ENCODE assay signal across 13 cellular contexts in genomic region chr1:214310010-214310409, GRCh38. TPM values are rescaled to one million over a fixed set of nuclear protein-coding genes. Genes with fewer than 3 reads are reported as not detected.
DNase-seq lines count a peak whose midpoint lies in the region; ATAC-seq and TF ChIP-seq lines count a peak whose summit lies in the region.
"Had no signal": no experiment of that assay in that cellular context is flagged by ENCODE, and none has a peak within 500 bp of the region (broad histone marks: within the 10 kb centered on the region; RNA-seq: fewer than 3 reads in every experiment).

No MANE protein-coding gene starts in this region.

- ATAC-seq in HG02884 (IDR thresholded peaks at IDR 0.05; ENCODE audit: unreplicated experiment) (peak; percentile 72), natural killer cell (no peak)

- intact Hi-C loops in natural killer cell (cut with micrococcal nuclease) (no loop called here), thyroid gland (cut with DNase I) (no loop called here)

- no peak overlapping the region for H3K27ac ChIP-seq in thyroid gland
- H3K27ac ChIP-seq: HL-60 had no signal

- in situ Hi-C loops in SK-MEL-5 (cut with HindIII; ENCODE audit: low pct_unique_long_range_greater_than_20kb, low sequenced_read_pairs) = no loop called here

- no peak for TF ChIP-seq CTCF in natural killer cell (IDR thresholded peaks at IDR 0.05)
- no peak for TF ChIP-seq CTCF in thyroid gland (IDR thresholded peaks at IDR 0.05)

- peaks cover 26% of the 10 kb centered on the region for H3K4me1 Mint-ChIP-seq in activated naive CD4-positive, alpha-beta T cell treated with anti-CD3 and anti-CD28 coated beads, Interleukin-2, amount 10 ng/mL, durations not matched to agents 7 days and 5 days
- H3K4me1 Mint-ChIP-seq in natural killer cell = peaks cover 31 to 36% of the 10 kb centered on the region in 2 donors

- H3K27me3 ChIP-seq in thyroid gland = no peaks in the 10 kb centered on the region

- H3K27me3 Mint-ChIP-seq in activated naive CD4-positive, alpha-beta T cell treated with anti-CD3 and anti-CD28 coated beads, Interleukin-2, amount 10 ng/mL, durations not matched to agents 7 days and 5 days = no peaks in the 10 kb centered on the region
- no peaks in the 10 kb centered on the region for H3K27me3 Mint-ChIP-seq in natural killer cell (ENCODE audit: low read depth in 2 of 2)

- H3K27ac Mint-ChIP-seq in activated naive CD4-positive, alpha-beta T cell treated with anti-CD3 and anti-CD28 coated beads, Interleukin-2, amount 10 ng/mL, durations not matched to agents 7 days and 5 days = no peak overlapping the region
- H3K27ac Mint-ChIP-seq in natural killer cell = peak overlapping the region in 1 of 2 donors; percentile 4

- no peak overlapping the region for H3K4me3 ChIP-seq in thyroid gland (replicated peaks in 1 of 3)
- H3K4me3 ChIP-seq: skin epidermis had no signal

- CTCF ChIA-PET in activated naive CD4-positive, alpha-beta T cell treated with anti-CD3 and anti-CD28 coated beads, Interleukin-2, amount 10 ng/mL, durations not matched to agents 7 days and 5 days (lab: Charles Lee) = no interaction called here

- H3K36me3 ChIP-seq in thyroid gland = no peaks in the 10 kb centered on the region

- 85 to 86% methylated on average over 3 of the region's 3 CpGs for WGBS in thyroid gland, 2 donors

- no peak for TF ChIP-seq POLR2A in thyroid gland (IDR thresholded peaks at IDR 0.05)

- no peaks in the 10 kb centered on the region for H3K9me3 ChIP-seq in thyroid gland

- H3K9me3 Mint-ChIP-seq in activated naive CD4-positive, alpha-beta T cell treated with anti-CD3 and anti-CD28 coated beads, Interleukin-2, amount 10 ng/mL, durations not matched to agents 7 days and 5 days = no peaks in the 10 kb centered on the region
- no peaks in the 10 kb centered on the region for H3K9me3 Mint-ChIP-seq in natural killer cell

- peak overlapping the region; percentile 8 for H3K4me3 Mint-ChIP-seq in activated naive CD4-positive, alpha-beta T cell treated with anti-CD3 and anti-CD28 coated beads, Interleukin-2, amount 10 ng/mL, durations not matched to agents 7 days and 5 days
- H3K4me3 Mint-ChIP-seq in natural killer cell = peak overlapping the region; percentile 72

- no peak for DNase-seq in activated naive CD4-positive, alpha-beta T cell treated with anti-CD3 and anti-CD28 coated beads, Interleukin-2, amount 10 ng/mL, durations not matched to agents 7 days and 5 days
- DNase-seq in activated naive CD4-positive, alpha-beta T cell (lab: John Stamatoyannopoulos, UW) = no peak
- peak; percentile 53 for DNase-seq in SK-MEL-5 (ENCODE audit: low read depth, low spot score)
- no peak for DNase-seq in natural killer cell
- no peak for DNase-seq in thyroid gland
- no peak for DNase-seq in GOT3 (lab: John Stamatoyannopoulos, UW)
- no peak for DNase-seq in OCI-M2 (lab: John Stamatoyannopoulos, UW; ENCODE audit: unreplicated experiment)
- DNase-seq: activated CD4-positive, alpha-beta T cell treated with anti-CD3 and anti-CD28 coated beads, Interleukin-2, amount 50 U/mL, for 48 hours; midbrain; NCI-H2081 had no signal

- H3K4me1 ChIP-seq in thyroid gland = no peaks in the 10 kb centered on the region

- H3K36me3 Mint-ChIP-seq in activated naive CD4-positive, alpha-beta T cell treated with anti-CD3 and anti-CD28 coated beads, Interleukin-2, amount 10 ng/mL, durations not matched to agents 7 days and 5 days = peaks cover 3% of the 10 kb centered on the region
- H3K36me3 Mint-ChIP-seq in natural killer cell = no peaks in the 10 kb centered on the region

RNA-seq across cellular contexts. Expression of gene SMYD2, which starts 29.1 kb away (rescaled TPM):
- total RNA-seq in SK-MEL-5 (2014; rRNA removed; shearing (Covaris generic)) = 49.4 and 56.3 TPM in 2 replicates
- polyA plus RNA-seq in SK-MEL-5 (2015; cell fraction: cytosol; rRNA removed) = 25.1 and 32.1 TPM in 2 replicates
- polyA plus RNA-seq in SK-MEL-5 (2015; cell fraction: nucleus; rRNA removed) = 107 and 119 TPM in 2 replicates
- total RNA-seq in natural killer cell = 10 to 100 TPM; 23.1 to 27.8 (median 26.9) TPM
- total RNA-seq in thyroid gland = 10 to 100 TPM; 37.6 to 56.1 (median 44.5) TPM
